ENCODE assay signal across 15 cellular contexts in genomic region chr4:168836482-168836881, GRCh38.
DNase-seq lines count a peak whose midpoint lies in the region; ATAC-seq and TF ChIP-seq lines count a peak whose summit lies in the region.
"Had no signal": no experiment of that assay in that cellular context is flagged by ENCODE, and none has a peak within 500 bp of the region (broad histone marks: within the 10 kb centered on the region; RNA-seq: fewer than 3 reads in every experiment).

No MANE protein-coding gene starts in this region.

- H3K27ac ChIP-seq in right cardiac atrium (ENCODE audit: low read length) = peak overlapping the region; percentile 40
- H3K27ac ChIP-seq: left lung, pancreas had no signal

- peak; percentile 19 for DNase-seq in activated CD4-positive, alpha-beta T cell treated with anti-CD3 and anti-CD28 coated beads for 48 hours
- no peak for DNase-seq in activated CD4-positive, alpha-beta T cell treated with anti-CD3 and anti-CD28 coated beads, Interleukin-2, amount 50 U/mL, for 4 hours
- DNase-seq in right cardiac atrium = no peak
- DNase-seq in stimulated activated effector memory CD8-positive, alpha-beta T cell treated with anti-CD3 and anti-CD28 coated beads, Interleukin-12 subunit alpha, Interleukin-12 subunit beta, amount 100 ng/mL, for 72 hours (ENCODE audit: low spot score in 2 of 2) = no peak
- no peak for DNase-seq in T1000 (lab: John Stamatoyannopoulos, UW)
- DNase-seq in lower leg skin (ENCODE audit: low spot score in 2 of 2) = no peak
- no peak for DNase-seq in NCI-H1417 (lab: John Stamatoyannopoulos, UW)
- DNase-seq: activated CD8-positive, alpha-beta T cell treated with anti-CD3 and anti-CD28 coated beads for 36 hours; cerebellar nuclear complex; DND-41; GOT3; left lung; pancreas; stimulated activated naive CD4-positive, alpha-beta T cell treated with Interleukin-2 at 50 U/mL for 16 hours had no signal

- peaks cover 4% of the 10 kb centered on the region for H3K36me3 Mint-ChIP-seq in activated T-helper 17 cell treated with anti-CD3 and anti-CD28 coated beads, Interleukin-2, amount 50 U/mL, for 72 hours (ENCODE audit: low read depth)
- H3K36me3 Mint-ChIP-seq in stimulated activated effector memory CD8-positive, alpha-beta T cell treated with anti-CD3 and anti-CD28 coated beads, Interleukin-12 subunit alpha, Interleukin-12 subunit beta, amount 100 ng/mL, for 72 hours = no peaks in the 10 kb centered on the region

- no peak overlapping the region for H3K4me3 ChIP-seq in right cardiac atrium (ENCODE audit: low read length)
- no peak overlapping the region for H3K4me3 ChIP-seq in lower leg skin (ENCODE audit: low read depth, poor library complexity, severe bottlenecking)
- H3K4me3 ChIP-seq: left lung, pancreas had no signal

- no peak for TF ChIP-seq POLR2A in lower leg skin (IDR thresholded peaks at IDR 0.05)

- H3K27ac Mint-ChIP-seq in activated T-helper 17 cell treated with anti-CD3 and anti-CD28 coated beads, Interleukin-2, amount 50 U/mL, for 72 hours = peak overlapping the region; percentile 53
- H3K27ac Mint-ChIP-seq in stimulated activated effector memory CD8-positive, alpha-beta T cell treated with anti-CD3 and anti-CD28 coated beads, Interleukin-12 subunit alpha, Interleukin-12 subunit beta, amount 100 ng/mL, for 72 hours = no peak overlapping the region
- H3K27ac Mint-ChIP-seq: activated CD8-positive, alpha-beta T cell treated with anti-CD3 and anti-CD28 coated beads for 36 hours had no signal

- H3K4me3 Mint-ChIP-seq in activated T-helper 17 cell treated with anti-CD3 and anti-CD28 coated beads, Interleukin-2, amount 50 U/mL, for 72 hours = peak overlapping the region; percentile 53
- no peak overlapping the region for H3K4me3 Mint-ChIP-seq in stimulated activated effector memory CD8-positive, alpha-beta T cell treated with anti-CD3 and anti-CD28 coated beads, Interleukin-12 subunit alpha, Interleukin-12 subunit beta, amount 100 ng/mL, for 72 hours
- H3K4me3 Mint-ChIP-seq: activated CD8-positive, alpha-beta T cell treated with anti-CD3 and anti-CD28 coated beads for 36 hours had no signal

- H3K9me3 ChIP-seq in right cardiac atrium (ENCODE audit: control insufficient read depth, low read length) = no peaks in the 10 kb centered on the region
- H3K9me3 ChIP-seq: left lung, pancreas had no signal

- peaks cover 7% of the 10 kb centered on the region for H3K4me1 Mint-ChIP-seq in activated T-helper 17 cell treated with anti-CD3 and anti-CD28 coated beads, Interleukin-2, amount 50 U/mL, for 72 hours
- H3K4me1 Mint-ChIP-seq in stimulated activated effector memory CD8-positive, alpha-beta T cell treated with anti-CD3 and anti-CD28 coated beads, Interleukin-12 subunit alpha, Interleukin-12 subunit beta, amount 100 ng/mL, for 72 hours = peaks cover 9% of the 10 kb centered on the region

- no peak for TF ChIP-seq CTCF in lower leg skin (IDR thresholded peaks at IDR 0.05)

- ATAC-seq in activated T-helper 17 cell treated with anti-CD3 and anti-CD28 coated beads, Interleukin-2, amount 50 U/mL, for 72 hours (replicated peaks) = peak; percentile 71
- no peak for ATAC-seq in right cardiac atrium
- ATAC-seq in stimulated activated effector memory CD8-positive, alpha-beta T cell treated with anti-CD3 and anti-CD28 coated beads, Interleukin-12 subunit alpha, Interleukin-12 subunit beta, amount 100 ng/mL, for 72 hours = peak; percentile 34
- ATAC-seq: activated CD8-positive, alpha-beta T cell treated with anti-CD3 and anti-CD28 coated beads for 36 hours; left lung; pancreas had no signal

- H3K9me3 Mint-ChIP-seq in activated T-helper 17 cell treated with anti-CD3 and anti-CD28 coated beads, Interleukin-2, amount 50 U/mL, for 72 hours = no peaks in the 10 kb centered on the region
- H3K9me3 Mint-ChIP-seq in stimulated activated effector memory CD8-positive, alpha-beta T cell treated with anti-CD3 and anti-CD28 coated beads, Interleukin-12 subunit alpha, Interleukin-12 subunit beta, amount 100 ng/mL, for 72 hours = no peaks in the 10 kb centered on the region
- H3K9me3 Mint-ChIP-seq: activated CD8-positive, alpha-beta T cell treated with anti-CD3 and anti-CD28 coated beads for 36 hours had no signal

- no peaks in the 10 kb centered on the region for H3K27me3 ChIP-seq in right cardiac atrium (ENCODE audit: control insufficient read depth, insufficient read depth)
- H3K27me3 ChIP-seq: pancreas had no signal

- WGBS in right cardiac atrium = 69% methylated on average over 9 of the region's 9 CpGs
- 93 to 94% methylated on average over 9 of the region's 9 CpGs for WGBS in lower leg skin, 2 donors

- H3K27me3 Mint-ChIP-seq in activated T-helper 17 cell treated with anti-CD3 and anti-CD28 coated beads, Interleukin-2, amount 50 U/mL, for 72 hours = peaks cover 51% of the 10 kb centered on the region

- H3K4me1 ChIP-seq in right cardiac atrium (ENCODE audit: control insufficient read depth, insufficient read depth, low read length) = peaks cover 13% of the 10 kb centered on the region

- intact Hi-C loops in right cardiac atrium (cut with DNase I) (loop anchor here in 3 of 4 donors (5.0 to 10.0 kb wide), 4 partner anchors 46 to 122 kb away; no protein-coding TSS in a partner anchor), lower leg skin (cut with DNase I; ENCODE audit: low total_unique reads) (no loop called here)

Comparison
In these comparisons a context has a peak if more than half of its experiments do, and no peak if none do; other contexts are left out.
1. ATAC-seq: peak in activated T-helper 17 cell treated with anti-CD3 and anti-CD28 coated beads, Interleukin-2, amount 50 U/mL, for 72 hours (single experiment) and stimulated activated effector memory CD8-positive, alpha-beta T cell treated with anti-CD3 and anti-CD28 coated beads, Interleukin-12 subunit alpha, Interleukin-12 subunit beta, amount 100 ng/mL, for 72 hours (single experiment); none in right cardiac atrium (0 of 2).